In genomic region chrX:16196829-16197228, GRCh38 we compare ENCODE assay signal across 20 cellular contexts. TPM values are rescaled to one million over a fixed set of nuclear protein-coding genes. Genes with fewer than 3 reads are reported as not detected.
A peak's percentile ranks its signal among the peaks of the same experiment; 100 is the strongest.
DNase-seq lines count a peak whose midpoint lies in the region; ATAC-seq and TF ChIP-seq lines count a peak whose summit lies in the region.
"Had no signal": no experiment of that assay in that cellular context is flagged by ENCODE, and none has a peak within 500 bp of the region (broad histone marks: within the 10 kb centered on the region; RNA-seq: fewer than 3 reads in every experiment).

No MANE protein-coding gene starts in this region.

- peaks cover 2% of the 10 kb centered on the region for H3K9me3 Mint-ChIP-seq in neural progenitor cell
- H3K9me3 Mint-ChIP-seq: CD8-positive, alpha-beta T cell had no signal

- H3K9me3 ChIP-seq in SK-N-SH (no peaks in the 10 kb centered on the region), neural progenitor cell (ENCODE audit: low read depth) (no peaks in the 10 kb centered on the region), upper lobe of right lung (no peaks in the 10 kb centered on the region)
- H3K9me3 ChIP-seq: BLaER1 had no signal

- H2AFZ ChIP-seq in SK-N-SH (ENCODE audit: low read depth) (peak overlapping the region; percentile 61), neural progenitor cell (replicated peaks) (peak overlapping the region; percentile 3)
- H2AFZ ChIP-seq: GM23248 had no signal

- H3K27me3 Mint-ChIP-seq in neural progenitor cell (ENCODE audit: insufficient read depth, low read depth): no peaks in the 10 kb centered on the region

- no peak for ATAC-seq in SK-N-SH treated with all-trans-retinoic acid at 6 μM for 48 hours
- ATAC-seq in GM21423 (IDR thresholded peaks at IDR 0.05; ENCODE audit: unreplicated experiment): no peak
- ATAC-seq in upper lobe of right lung: no peak
- no peak for ATAC-seq in GM21529 (IDR thresholded peaks at IDR 0.05; ENCODE audit: unreplicated experiment)
- ATAC-seq: CD8-positive, alpha-beta T cell; Panc1 had no signal

- no peaks in the 10 kb centered on the region for H3F3A ChIP-seq in SK-N-SH (replicated peaks; ENCODE audit: insufficient read depth)
- H3F3A ChIP-seq in neural progenitor cell (ENCODE audit: low read depth): peaks cover 2% of the 10 kb centered on the region

- H3K4me1 Mint-ChIP-seq in neural progenitor cell: no peaks in the 10 kb centered on the region

- CTCF ChIA-PET in SK-N-SH (lab: Yijun Ruan, JAX): no interaction called here

- TF ChIP-seq EP300 in SK-N-SH (IDR thresholded peaks at IDR 0.05; ENCODE audit: borderline replicate concordance in 1 of 2, low read depth in 1 of 2, low read length in 1 of 2): no peak

- TF ChIP-seq RAD21 in SK-N-SH (IDR thresholded peaks at IDR 0.05; ENCODE audit: low read length): no peak

- no peak overlapping the region for H3K4me2 ChIP-seq in SK-N-SH
- no peak overlapping the region for H3K4me2 ChIP-seq in neural progenitor cell
- H3K4me2 ChIP-seq: BLaER1 had no signal

- H3K4me3 Mint-ChIP-seq in neural progenitor cell: no peak overlapping the region
- H3K4me3 Mint-ChIP-seq: CD8-positive, alpha-beta T cell had no signal

- H4K20me1 ChIP-seq in SK-N-SH (ENCODE audit: insufficient read depth) (no peaks in the 10 kb centered on the region), neural progenitor cell (ENCODE audit: low read depth) (no peaks in the 10 kb centered on the region)

- H3K27me3 ChIP-seq in SK-N-SH (ENCODE audit: insufficient read depth) (no peaks in the 10 kb centered on the region), neural progenitor cell (no peaks in the 10 kb centered on the region), upper lobe of right lung (no peaks in the 10 kb centered on the region)

- DNase-seq in SK-N-SH (no peak), OCI-M1 (lab: John Stamatoyannopoulos, UW) (peak; percentile 52), erythroblast (lab: John Stamatoyannopoulos, UW) (peak; percentile 0), neural progenitor cell (ENCODE audit: low spot score) (no peak), upper lobe of right lung (no peak)
- DNase-seq: 8988T; CD8-positive, alpha-beta T cell; GM23248; NCI-H1417 treated with DMSO at 0.1 percent for 48 hours; NCI-H2029; NCI-H510A treated with DMSO at 0.1 percent for 48 hours; NCI-H82; Right ventricle myocardium superior; T-helper 1 cell had no signal

- no peaks in the 10 kb centered on the region for H3K36me3 ChIP-seq in SK-N-SH (replicated peaks in 1 of 2; ENCODE audit: control insufficient read depth in 1 of 2, insufficient read depth in 2 of 2, low read length in 1 of 2)
- H3K36me3 ChIP-seq in neural progenitor cell: no peaks in the 10 kb centered on the region
- no peaks in the 10 kb centered on the region for H3K36me3 ChIP-seq in upper lobe of right lung
- H3K36me3 ChIP-seq: BLaER1 had no signal

- no peaks in the 10 kb centered on the region for H3K4me1 ChIP-seq in SK-N-SH (ENCODE audit: control insufficient read depth in 1 of 2, insufficient read depth in 2 of 2, low read depth in 1 of 2, low read length in 1 of 2)
- H3K4me1 ChIP-seq in neural progenitor cell: peaks cover 4% of the 10 kb centered on the region
- H3K4me1 ChIP-seq in upper lobe of right lung: no peaks in the 10 kb centered on the region
- H3K4me1 ChIP-seq: BLaER1 had no signal

- TF ChIP-seq CTCF in SK-N-SH (IDR thresholded peaks at IDR 0.05) (no peak), neural progenitor cell (IDR thresholded peaks at IDR 0.05) (no peak), upper lobe of right lung (IDR thresholded peaks at IDR 0.05) (no peak)

- H3K9me2 ChIP-seq in SK-N-SH: no peaks in the 10 kb centered on the region

- intact Hi-C loops in upper lobe of right lung (cut with DNase I): no loop called here

- H3K79me2 ChIP-seq in SK-N-SH (ENCODE audit: insufficient read depth) (no peaks in the 10 kb centered on the region), neural progenitor cell (ENCODE audit: low read depth) (no peaks in the 10 kb centered on the region)

- no peak for TF ChIP-seq POLR2A in erythroblast (IDR thresholded peaks at IDR 0.05; ENCODE audit: low read length)

- H3K9ac ChIP-seq in SK-N-SH (no peak overlapping the region), neural progenitor cell (no peak overlapping the region)
- H3K9ac ChIP-seq: BLaER1, GM23248 had no signal

- H3K36me3 Mint-ChIP-seq in neural progenitor cell: no peaks in the 10 kb centered on the region
- H3K36me3 Mint-ChIP-seq: CD8-positive, alpha-beta T cell had no signal

- no peak overlapping the region for H3K27ac Mint-ChIP-seq in neural progenitor cell
- H3K27ac Mint-ChIP-seq: CD8-positive, alpha-beta T cell had no signal

- POLR2A ChIA-PET in SK-N-SH (lab: Yijun Ruan, JAX): no interaction called here

- no peak overlapping the region for H3K27ac ChIP-seq in SK-N-SH (ENCODE audit: low read depth in 2 of 2, low read length in 1 of 2)
- no peak overlapping the region for H3K27ac ChIP-seq in neural progenitor cell
- no peak overlapping the region for H3K27ac ChIP-seq in upper lobe of right lung
- H3K27ac ChIP-seq: BLaER1, GM23248, SK-N-MC had no signal

- H3K4me3 ChIP-seq in SK-N-SH (ENCODE audit: low read depth in 2 of 2, low read length in 1 of 2) (no peak overlapping the region), neural progenitor cell (no peak overlapping the region), upper lobe of right lung (no peak overlapping the region)
- H3K4me3 ChIP-seq: BLaER1, GM23248, SK-N-MC had no signal

TF ChIP-seq in SK-N-SH, 30 proteins besides CTCF, POLR2A, EP300 and RAD21:
- 0 out of 2 replicates have a peak, but pooled peaks have one; percentile 8 for TF ChIP-seq JUND (IDR thresholded peaks at IDR 0.05)
- TF ChIP-seq MXI1 (IDR thresholded peaks at IDR 0.05; ENCODE audit: low read depth, low read length): no peak

TF ChIP-seq in SK-N-SH treated with all-trans-retinoic acid at 6 μM for 48 hours, 23 proteins besides CTCF, POLR2A, EP300 and RAD21:
- TF ChIP-seq ZFP30 (CRISPR knock-in tag; IDR thresholded peaks at IDR 0.05) (no peak), TOX (CRISPR knock-in tag; IDR thresholded peaks at IDR 0.05; ENCODE audit: borderline replicate concordance) (no peak), PPARA (CRISPR knock-in tag; IDR thresholded peaks at IDR 0.05; ENCODE audit: borderline replicate concordance) (no peak), POU6F1 (CRISPR knock-in tag; IDR thresholded peaks at IDR 0.05; ENCODE audit: borderline replicate concordance, low read depth) (no peak), CSDC2 (CRISPR knock-in tag; IDR thresholded peaks at IDR 0.05) (no peak), PATZ1 (CRISPR knock-in tag; IDR thresholded peaks at IDR 0.05; ENCODE audit: borderline replicate concordance) (no peak), SNAI2 (CRISPR knock-in tag; IDR thresholded peaks at IDR 0.05) (no peak)

RNA-seq across cellular contexts. Expression of gene MAGEB17, which starts 29.5 kb away (rescaled TPM):
- 0.13 TPM in 2 replicates for polyA plus RNA-seq in SK-N-SH (2012; rRNA removed)
- 0.08 and 0.14 TPM in 2 replicates for polyA plus RNA-seq in SK-N-SH (2012; cell fraction: cytosol; rRNA removed)
- 0.93 and 1.1 TPM in 2 replicates for polyA plus RNA-seq in SK-N-SH (2012; cell fraction: nucleus; rRNA removed)
- total RNA-seq in neural progenitor cell (ENCODE audit: low replicate concordance) (0.09 TPM in 1 of 2 replicates, not detected in the other), upper lobe of right lung (not detected)
- total RNA-seq: CD8-positive, alpha-beta T cell; GM23248; Right ventricle myocardium superior had no signal
- polyA plus RNA-seq: GM23248 had no signal

Comparison
In these comparisons a context has a peak if more than half of its experiments do, and no peak if none do; other contexts are left out.
1. DNase-seq: peak in OCI-M1 (single experiment) and erythroblast (2 of 2); none in SK-N-SH (single experiment), neural progenitor cell (single experiment) and upper lobe of right lung (single experiment).